ENCODE assay signal across 9 cellular contexts in genomic region chr11:102312656-102313055, GRCh38. TPM values are rescaled to one million over a fixed set of nuclear protein-coding genes. Genes with fewer than 3 reads are reported as not detected.
DNase-seq lines count a peak whose midpoint lies in the region; ATAC-seq, FAIRE-seq and TF ChIP-seq lines count a peak whose summit lies in the region.
"Had no signal": no experiment of that assay in that cellular context is flagged by ENCODE, and none has a peak within 500 bp of the region (broad histone marks: within the 10 kb centered on the region; RNA-seq: fewer than 3 reads in every experiment).

No MANE protein-coding gene starts in this region.

- no CpG with 5 or more reads among the region's 2 CpGs for WGBS in mesendoderm (ENCODE audit: extremely low coverage, insufficient coverage, low lambda C conversion rate)

- no peak overlapping the region for H2BK15ac ChIP-seq in mesendoderm (replicated peaks; ENCODE audit: low read depth)

- H3K4me1 ChIP-seq in keratinocyte (ENCODE audit: control insufficient read depth, extremely low read depth, insufficient read depth, low read length) (peaks cover 40% of the 10 kb centered on the region), tibial artery (peaks cover 0 to 22% (median 6%) of the 10 kb centered on the region in 4 donors), mesendoderm (ENCODE audit: control insufficient read depth, low read depth, low read length) (no peaks in the 10 kb centered on the region)

- DNase-seq in activated T-cell treated with anti-CD3 and anti-CD28 coated beads, Interleukin-2, amount 50 U/mL, for 4 hours = no peak
- DNase-seq in activated T-cell treated with anti-CD3 and anti-CD28 coated beads, Interleukin-2, amount 50 U/mL, for 1 hour = no peak
- no peak for DNase-seq in keratinocyte (ENCODE audit: low read depth, low spot score)
- DNase-seq in tibial artery = no peak
- no peak for DNase-seq in NOMO-1 treated with dmso at 0.1 percent for 144 hours (lab: John Stamatoyannopoulos, UW; ENCODE audit: unreplicated experiment)
- DNase-seq in mesendoderm = no peak
- DNase-seq: islet precursor cell had no signal

- no peaks in the 10 kb centered on the region for H4K20me1 ChIP-seq in keratinocyte (ENCODE audit: control insufficient read depth, extremely low read depth, insufficient read depth, low read length)

- H3K56ac ChIP-seq in mesendoderm (ENCODE audit: low read length) = no peak overlapping the region

- H3K36me3 ChIP-seq in keratinocyte (ENCODE audit: control insufficient read depth in 2 of 2, extremely low read depth in 1 of 2, insufficient read depth in 2 of 2, low read length in 2 of 2) = no peaks in the 10 kb centered on the region
- H3K36me3 ChIP-seq in tibial artery = no peaks in the 10 kb centered on the region
- no peaks in the 10 kb centered on the region for H3K36me3 ChIP-seq in mesendoderm (ENCODE audit: control insufficient read depth, insufficient read depth, low read length)

- H3K23ac ChIP-seq in mesendoderm (ENCODE audit: low read length) = no peak overlapping the region

- H3K79me2 ChIP-seq in keratinocyte (ENCODE audit: control insufficient read depth, insufficient read depth, low read length) = no peaks in the 10 kb centered on the region
- H3K79me2 ChIP-seq in mesendoderm (ENCODE audit: control insufficient read depth, insufficient read depth, low read length) = no peaks in the 10 kb centered on the region

- H3K79me1 ChIP-seq in mesendoderm (ENCODE audit: low read length) = no peaks in the 10 kb centered on the region

- peaks cover 63% of the 10 kb centered on the region for H3K4me1 Mint-ChIP-seq in activated T-cell treated with anti-CD3 and anti-CD28 coated beads, Interleukin-2, amount 50 U/mL, for 4 hours (ENCODE audit: low read depth)
- H3K4me1 Mint-ChIP-seq in activated T-helper 17 cell treated with anti-CD3 and anti-CD28 coated beads, Interleukin-2, amount 50 U/mL, for 72 hours = peaks cover 25% of the 10 kb centered on the region

- H4K8ac ChIP-seq in mesendoderm (ENCODE audit: low read depth, low read length) = no peak overlapping the region

- H3K4me2 ChIP-seq in keratinocyte (ENCODE audit: control insufficient read depth, extremely low read depth, insufficient read depth, low read depth, low read length) = peak overlapping the region; percentile 98
- H3K4me2 ChIP-seq in mesendoderm (ENCODE audit: low read length) = no peak overlapping the region

- peaks cover 1% of the 10 kb centered on the region for H3K36me3 Mint-ChIP-seq in activated T-cell treated with anti-CD3 and anti-CD28 coated beads, Interleukin-2, amount 50 U/mL, for 4 hours (ENCODE audit: insufficient read depth)
- H3K36me3 Mint-ChIP-seq in activated T-helper 17 cell treated with anti-CD3 and anti-CD28 coated beads, Interleukin-2, amount 50 U/mL, for 72 hours (ENCODE audit: low read depth) = peaks cover 8% of the 10 kb centered on the region

- H3K4ac ChIP-seq in mesendoderm (ENCODE audit: low read depth, low read length) = no peak overlapping the region

- peak overlapping the region in 2 of 3 experiments; percentile 70 to 73 for H3K4me3 ChIP-seq in keratinocyte (ENCODE audit: control insufficient read depth in 2 of 3, extremely low read depth in 1 of 3, insufficient read depth in 2 of 3, low read depth in 1 of 3, low read length in 3 of 3)
- peak overlapping the region; percentile 35 to 38 for H3K4me3 ChIP-seq in tibial artery
- no peak overlapping the region for H3K4me3 ChIP-seq in mesendoderm (ENCODE audit: low read length)

- H3K18ac ChIP-seq in mesendoderm (ENCODE audit: low read length) = no peak overlapping the region

- no peaks in the 10 kb centered on the region for H3K9me3 Mint-ChIP-seq in activated T-cell treated with anti-CD3 and anti-CD28 coated beads, Interleukin-2, amount 50 U/mL, for 4 hours
- H3K9me3 Mint-ChIP-seq in activated T-helper 17 cell treated with anti-CD3 and anti-CD28 coated beads, Interleukin-2, amount 50 U/mL, for 72 hours = no peaks in the 10 kb centered on the region

- intact Hi-C loops in tibial artery (cut with DNase I; ENCODE audit: low total_unique reads) = no loop called here

- no peak overlapping the region for H4K5ac ChIP-seq in mesendoderm (ENCODE audit: low read length)

- dilution Hi-C loops in keratinocyte (cut with MboI; ENCODE audit: extremely low pct_ligation_motif_present, low sequenced_read_pairs) = no loop called here

- H2BK5ac ChIP-seq in mesendoderm (ENCODE audit: low read length) = no peak overlapping the region

- peak overlapping the region; percentile 97 for H3K27ac Mint-ChIP-seq in activated T-helper 17 cell treated with anti-CD3 and anti-CD28 coated beads, Interleukin-2, amount 50 U/mL, for 72 hours

- H3K9ac ChIP-seq in keratinocyte (ENCODE audit: control insufficient read depth, extremely low read depth, insufficient read depth, low read length) (peak overlapping the region; percentile 83), mesendoderm (ENCODE audit: low read length) (no peak overlapping the region)

- peak overlapping the region; percentile 89 for H3K27ac ChIP-seq in keratinocyte (ENCODE audit: control insufficient read depth, insufficient read depth, low read length)
- H3K27ac ChIP-seq in tibial artery = peak overlapping the region; percentile 75 to 80
- H3K27ac ChIP-seq in mesendoderm (ENCODE audit: low read depth, low read length) = no peak overlapping the region

- ATAC-seq in activated T-cell treated with anti-CD3 and anti-CD28 coated beads, Interleukin-2, amount 50 U/mL, for 4 hours = no peak
- no peak for ATAC-seq in activated T-helper 17 cell treated with anti-CD3 and anti-CD28 coated beads, Interleukin-2, amount 50 U/mL, for 72 hours (replicated peaks)
- ATAC-seq in GM21786 (IDR thresholded peaks at IDR 0.05; ENCODE audit: unreplicated experiment) = no peak

- peak overlapping the region; percentile 28 for H3K4me3 Mint-ChIP-seq in activated T-cell treated with anti-CD3 and anti-CD28 coated beads, Interleukin-2, amount 50 U/mL, for 4 hours
- H3K4me3 Mint-ChIP-seq in activated T-helper 17 cell treated with anti-CD3 and anti-CD28 coated beads, Interleukin-2, amount 50 U/mL, for 72 hours = peak overlapping the region; percentile 99

- H3K27me3 Mint-ChIP-seq in activated T-cell treated with anti-CD3 and anti-CD28 coated beads, Interleukin-2, amount 50 U/mL, for 4 hours (ENCODE audit: low read depth) = no peaks in the 10 kb centered on the region
- H3K27me3 Mint-ChIP-seq in activated T-helper 17 cell treated with anti-CD3 and anti-CD28 coated beads, Interleukin-2, amount 50 U/mL, for 72 hours = no peaks in the 10 kb centered on the region

- H3K9me3 ChIP-seq in keratinocyte (ENCODE audit: control insufficient read depth, low read depth, low read length) (no peaks in the 10 kb centered on the region), tibial artery (no peaks in the 10 kb centered on the region)

- no peak overlapping the region for H2AK5ac ChIP-seq in mesendoderm (ENCODE audit: low read length)

- TF ChIP-seq CTCF in keratinocyte (optimal IDR thresholded peaks at IDR 0.05 in 1 of 3, IDR thresholded peaks at IDR 0.05 in 1 of 3, conservative IDR thresholded peaks at IDR 0.05 in 1 of 3; ENCODE audit: extremely low read depth in 1 of 3, insufficient read depth in 2 of 3, low read length in 3 of 3) = no peak
- no peak for TF ChIP-seq CTCF in tibial artery (IDR thresholded peaks at IDR 0.05)

- H3K27me3 ChIP-seq in keratinocyte (ENCODE audit: control insufficient read depth, extremely low read depth, insufficient read depth, low read length) (no peaks in the 10 kb centered on the region), tibial artery (no peaks in the 10 kb centered on the region), mesendoderm (ENCODE audit: insufficient read depth, low read length, poor library complexity) (no peaks in the 10 kb centered on the region)

- peak overlapping the region; percentile 88 for H2AFZ ChIP-seq in keratinocyte (ENCODE audit: control insufficient read depth, low read length)

- H2BK120ac ChIP-seq in mesendoderm (ENCODE audit: low read depth, low read length) = no peak overlapping the region

- no peak for FAIRE-seq in keratinocyte (lab: Jason Lieb, UNC)

- no peaks in the 10 kb centered on the region for H3K9me1 ChIP-seq in keratinocyte (ENCODE audit: control insufficient read depth, extremely low read depth, insufficient read depth, low read length)

RNA-seq across cellular contexts. Expression of gene BIRC3, which starts 4.6 kb away (rescaled TPM):
- total RNA-seq in activated T-cell treated with anti-CD3 and anti-CD28 coated beads, Interleukin-2, amount 50 U/mL, for 4 hours = 100 to 1,000 TPM in 1 of 3 donors, 10 to 100 TPM in 2; 77.2 to 105 (median 92.4) TPM
- total RNA-seq in activated T-helper 17 cell treated with anti-CD3 and anti-CD28 coated beads, Interleukin-2, amount 50 U/mL, for 72 hours = 100 to 1,000 TPM; 124 to 355 TPM
- polyA plus RNA-seq in keratinocyte = 1.1 to 2.1 TPM (median 1.4 TPM) in 3 replicates
- polyA plus RNA-seq in keratinocyte (2011; ENCODE audit: low read depth) = 3.8 TPM
- 0.73 and 1.7 TPM in 2 replicates for polyA plus RNA-seq in keratinocyte (2011; cell fraction: cytosol; rRNA removed)
- polyA plus RNA-seq in keratinocyte (2011; cell fraction: nucleus; rRNA removed) = 1.4 and 1.6 TPM in 2 replicates
- polyA plus RNA-seq in keratinocyte (2012; ENCODE audit: low replicate concordance) = 1.3 and 1.8 TPM in 2 replicates
- 0.92 to 2.1 TPM in 2 of 3 replicates, not detected in the other for polyA minus RNA-seq in keratinocyte
- 2.3 TPM for polyA minus RNA-seq in keratinocyte (2011; cell fraction: cytosol; rRNA and poly(A)+ RNA removed)
- polyA minus RNA-seq in keratinocyte (2011; cell fraction: nucleus; rRNA and poly(A)+ RNA removed) = 1.9 and 2.6 TPM in 2 replicates
- 0.06 TPM for polyA plus RNA-seq in mesendoderm (2013, experiment 1 of 2)
- 0.06 TPM for polyA plus RNA-seq in mesendoderm (2013, experiment 2 of 2)

RNA-seq across cellular contexts. Expression of gene BIRC2, which starts 34.4 kb away (rescaled TPM):
- 10 to 100 TPM; 25.0 to 31.9 (median 31.7) TPM for total RNA-seq in activated T-cell treated with anti-CD3 and anti-CD28 coated beads, Interleukin-2, amount 50 U/mL, for 4 hours
- total RNA-seq in activated T-helper 17 cell treated with anti-CD3 and anti-CD28 coated beads, Interleukin-2, amount 50 U/mL, for 72 hours = 10 to 100 TPM; 27.3 to 60.9 TPM
- 31.0 to 53.8 TPM (median 53.3 TPM) in 3 replicates for polyA plus RNA-seq in keratinocyte
- polyA plus RNA-seq in keratinocyte (2011; ENCODE audit: low read depth) = 59.2 TPM
- polyA plus RNA-seq in keratinocyte (2011; cell fraction: cytosol; rRNA removed) = 21.1 and 53.3 TPM in 2 replicates
- polyA plus RNA-seq in keratinocyte (2011; cell fraction: nucleus; rRNA removed) = 61.2 and 65.7 TPM in 2 replicates
- polyA plus RNA-seq in keratinocyte (2012; ENCODE audit: low replicate concordance) = 28.1 and 30.6 TPM in 2 replicates
- polyA minus RNA-seq in keratinocyte = 17.5 to 60.7 TPM (median 48.5 TPM) in 3 replicates
- polyA minus RNA-seq in keratinocyte (2011; cell fraction: cytosol; rRNA and poly(A)+ RNA removed) = 27.0 TPM
- polyA minus RNA-seq in keratinocyte (2011; cell fraction: nucleus; rRNA and poly(A)+ RNA removed) = 41.0 and 70.8 TPM in 2 replicates
- 24.1 TPM for polyA plus RNA-seq in mesendoderm (2013, experiment 1 of 2)
- 23.9 TPM for polyA plus RNA-seq in mesendoderm (2013, experiment 2 of 2)
